ENCODE assay signal across 8 cellular contexts in genomic region chr3:122030381-122031122, GRCh38. TPM values are rescaled to one million over a fixed set of nuclear protein-coding genes. Genes with fewer than 3 reads are reported as not detected.
A peak's percentile ranks its signal among the peaks of the same experiment; 100 is the strongest.
DNase-seq lines count a peak whose midpoint lies in the region; ATAC-seq and TF ChIP-seq lines count a peak whose summit lies in the region.

No MANE protein-coding gene starts in this region.

- ATAC-seq in GM21576 (IDR thresholded peaks at IDR 0.05; ENCODE audit: unreplicated experiment) = peak; percentile 56
- ATAC-seq in lower lobe of right lung = no peak

- no peak overlapping the region for H3K4me3 ChIP-seq in Jurkat, Clone E6-1 (ENCODE audit: low read length)
- H3K4me3 ChIP-seq in fibroblast of pulmonary artery (replicated peaks; ENCODE audit: low read depth, low read length) = no peak overlapping the region
- H3K4me3 ChIP-seq in effector memory CD4-positive, alpha-beta T cell (ENCODE audit: insufficient read depth, low read depth, low read length, poor library complexity, severe bottlenecking) = no peak overlapping the region
- H3K4me3 ChIP-seq in lower lobe of right lung = no peak overlapping the region
- H3K4me3 ChIP-seq in ascending aorta = no peak overlapping the region

- TF ChIP-seq CTCF in GM13976 (IDR thresholded peaks at IDR 0.05; ENCODE audit: borderline replicate concordance, control extremely low read depth, extremely low read depth, insufficient read depth, missing control alignments) (no peak), fibroblast of pulmonary artery (IDR thresholded peaks at IDR 0.05; ENCODE audit: low read length, missing control alignments) (no peak), lower lobe of right lung (IDR thresholded peaks at IDR 0.05) (no peak), ascending aorta (IDR thresholded peaks at IDR 0.05) (no peak)

- in situ Hi-C loops in GM13976 (cut with MboI; ENCODE audit: low sequenced_read_pairs, unreplicated experiment) = no loop called here

- no peaks in the 10 kb centered on the region for H3K36me3 ChIP-seq in effector memory CD4-positive, alpha-beta T cell (ENCODE audit: control insufficient read depth, insufficient read depth, low read length)
- H3K36me3 ChIP-seq in lower lobe of right lung (no peaks in the 10 kb centered on the region), ascending aorta (no peaks in the 10 kb centered on the region)

- no peaks in the 10 kb centered on the region for H3K9me3 ChIP-seq in effector memory CD4-positive, alpha-beta T cell (ENCODE audit: control insufficient read depth, low read length)
- H3K9me3 ChIP-seq in lower lobe of right lung (no peaks in the 10 kb centered on the region), ascending aorta (no peaks in the 10 kb centered on the region)

- intact Hi-C loops in lower lobe of right lung (cut with DNase I) = no loop called here
- intact Hi-C loops in ascending aorta (cut with DNase I) = no loop called here

- H3K27ac ChIP-seq in effector memory CD4-positive, alpha-beta T cell (ENCODE audit: insufficient read depth, low read length, poor library complexity, severe bottlenecking) = no peak overlapping the region
- no peak overlapping the region for H3K27ac ChIP-seq in lower lobe of right lung
- no peak overlapping the region for H3K27ac ChIP-seq in ascending aorta

- no peaks in the 10 kb centered on the region for H3K27me3 ChIP-seq in effector memory CD4-positive, alpha-beta T cell (replicated peaks; ENCODE audit: control insufficient read depth, insufficient read depth, low read length, poor library complexity, severe bottlenecking)
- H3K27me3 ChIP-seq in lower lobe of right lung (ENCODE audit: low read depth) = no peaks in the 10 kb centered on the region
- no peaks in the 10 kb centered on the region for H3K27me3 ChIP-seq in ascending aorta

- DNase-seq in GM13976 (ENCODE audit: low spot score) (peak; percentile 57), fibroblast of pulmonary artery (ENCODE audit: low read depth) (peak; percentile 52), mucosa of gallbladder (ENCODE audit: low spot score) (no peak), lower lobe of right lung (no peak), ascending aorta (ENCODE audit: low spot score in 2 of 2) (no peak)
- DNase-seq in Jurkat, Clone E6-1 (ENCODE audit: low read depth, low spot score) = peak; percentile 33
- no peak for DNase-seq in effector memory CD4-positive, alpha-beta T cell

- no peaks in the 10 kb centered on the region for H3K4me1 ChIP-seq in effector memory CD4-positive, alpha-beta T cell (ENCODE audit: control insufficient read depth, insufficient read depth, low read length, poor library complexity, severe bottlenecking)
- no peaks in the 10 kb centered on the region for H3K4me1 ChIP-seq in lower lobe of right lung
- no peaks in the 10 kb centered on the region for H3K4me1 ChIP-seq in ascending aorta

RNA-seq across cellular contexts. Expression of gene ILDR1, which starts 8.5 kb away (rescaled TPM):
- not detected for polyA plus RNA-seq in Jurkat, Clone E6-1 (2012; ENCODE audit: insufficient read depth, insufficient read length)
- 19.9 TPM for total RNA-seq in mucosa of gallbladder
- total RNA-seq in lower lobe of right lung = 8.3 TPM
- total RNA-seq in ascending aorta = not detected

RNA-seq across cellular contexts. Expression of gene CD86, which starts 24.6 kb away (rescaled TPM):
- not detected for polyA plus RNA-seq in Jurkat, Clone E6-1 (2012; ENCODE audit: insufficient read depth, insufficient read length)
- 10.5 TPM for total RNA-seq in mucosa of gallbladder
- total RNA-seq in lower lobe of right lung = 29.5 TPM
- total RNA-seq in ascending aorta = not detected

Comparison
In these comparisons a context has a peak if more than half of its experiments do, and no peak if none do; other contexts are left out.
1. DNase-seq: peak in GM13976 (single experiment), Jurkat, Clone E6-1 (single experiment) and fibroblast of pulmonary artery (single experiment); none in effector memory CD4-positive, alpha-beta T cell (0 of 3), mucosa of gallbladder (single experiment), lower lobe of right lung (single experiment) and ascending aorta (0 of 2).
2. RNA of gene CD86, which starts 24.6 kb away (total RNA-seq): 29.5 TPM in lower lobe of right lung (single experiment) and 10.5 TPM in mucosa of gallbladder (single experiment); not detected in ascending aorta (single experiment); every median in the first group is over 10 times any median in the second.